24 cellular contexts compared by ENCODE assay signal in the genomic region with DNA sequence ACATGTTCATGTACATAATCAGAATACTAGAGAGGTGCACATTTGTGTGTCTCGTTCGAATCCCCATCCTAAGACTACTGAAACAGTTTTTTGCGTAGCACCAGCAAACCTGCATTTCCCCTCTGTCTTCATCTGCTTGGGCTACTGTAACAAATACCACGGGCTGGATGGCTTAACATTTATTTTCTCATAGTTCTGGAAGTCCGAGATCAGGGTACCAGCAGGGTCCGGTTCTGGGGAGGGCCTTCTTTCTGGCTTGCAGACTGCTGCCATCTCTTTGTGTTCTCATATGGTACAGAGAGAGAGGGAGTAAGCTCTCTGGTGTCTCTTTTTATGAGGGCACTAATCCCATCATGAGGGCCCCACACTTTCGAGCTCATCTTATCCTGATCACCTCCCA.
"Had no signal": no experiment of that assay in that cellular context is flagged by ENCODE, and none has a peak within 500 bp of the region (broad histone marks: within the 10 kb centered on the region; RNA-seq: fewer than 3 reads in every experiment).

No MANE protein-coding gene starts in this region.

- H3K27me3 ChIP-seq: adrenal gland had no signal

- H3K9me3 Mint-ChIP-seq: activated naive CD4-positive, alpha-beta T cell treated with anti-CD3 and anti-CD28 coated beads, Interleukin-2, amount 10 ng/mL, durations not matched to agents 7 days and 5 days; activated naive CD8-positive, alpha-beta T cell treated with anti-CD3 and anti-CD28 coated beads, Interleukin-2, amount 10 ng/mL, durations not matched to agents 7 days and 5 days; activated T-cell treated with anti-CD3 and anti-CD28 coated beads, Interleukin-2, amount 50 U/mL, for 72 hours; activated T-helper 2 cell treated with anti-CD3 and anti-CD28 coated beads, Interferon-gamma antibody, Interleukin-2, Interleukin-4, amounts not matched to agents 10 μg/mL and 5 μg/mL and 100 μg/mL, durations not matched to agents 14 hours and 24 hours and 36 hours; IgD-negative memory B cell; T-cell had no signal

- H3K4me2 ChIP-seq: PC-9 had no signal

- ATAC-seq: activated CD4-positive, CD25-positive, alpha-beta regulatory T cell treated with anti-CD3 and anti-CD28 coated beads, Interleukin-2, amount 50 U/mL, for 24 hours; activated T-cell treated with anti-CD3 and anti-CD28 coated beads, Interleukin-2, amount 50 U/mL, for 72 hours; T-cell had no signal

- H3K4me3 ChIP-seq: adrenal gland, PC-9, SK-N-MC had no signal

- H3K4me1 Mint-ChIP-seq: activated naive CD4-positive, alpha-beta T cell treated with anti-CD3 and anti-CD28 coated beads, Interleukin-2, amount 10 ng/mL, durations not matched to agents 7 days and 5 days; activated naive CD8-positive, alpha-beta T cell treated with anti-CD3 and anti-CD28 coated beads, Interleukin-2, amount 10 ng/mL, durations not matched to agents 7 days and 5 days had no signal

- H3K9me3 ChIP-seq: adrenal gland had no signal

- H3K27ac ChIP-seq: adrenal gland, PC-9, SK-N-MC, WERI-Rb-1 had no signal

- H3K27me3 Mint-ChIP-seq: activated naive CD4-positive, alpha-beta T cell treated with anti-CD3 and anti-CD28 coated beads, Interleukin-2, amount 10 ng/mL, durations not matched to agents 7 days and 5 days; activated naive CD8-positive, alpha-beta T cell treated with anti-CD3 and anti-CD28 coated beads, Interleukin-2, amount 10 ng/mL, durations not matched to agents 7 days and 5 days; IgD-negative memory B cell; T-cell had no signal

- H3K27ac Mint-ChIP-seq: activated naive CD4-positive, alpha-beta T cell treated with anti-CD3 and anti-CD28 coated beads, Interleukin-2, amount 10 ng/mL, durations not matched to agents 7 days and 5 days; activated naive CD8-positive, alpha-beta T cell treated with anti-CD3 and anti-CD28 coated beads, Interleukin-2, amount 10 ng/mL, durations not matched to agents 7 days and 5 days; activated T-cell treated with anti-CD3 and anti-CD28 coated beads, Interleukin-2, amount 50 U/mL, for 72 hours; activated T-helper 2 cell treated with anti-CD3 and anti-CD28 coated beads, Interferon-gamma antibody, Interleukin-2, Interleukin-4, amounts not matched to agents 10 μg/mL and 5 μg/mL and 100 μg/mL, durations not matched to agents 14 hours and 24 hours and 36 hours; IgD-negative memory B cell; T-cell had no signal

- H2AFZ ChIP-seq: PC-9 had no signal

- DNase-seq: activated CD4-positive, alpha-beta T cell treated with anti-CD3 and anti-CD28 coated beads for 48 hours; activated CD4-positive, alpha-beta T cell treated with anti-CD3 and anti-CD28 coated beads, Interleukin-2, amount 50 U/mL, for 48 hours; activated CD8-positive, alpha-beta memory T cell treated with anti-CD3 and anti-CD28 coated beads for 24 hours; activated gamma-delta T cell treated with Interleukin-2 at 50 U/mL for 16 hours; activated naive CD4-positive, alpha-beta T cell treated with anti-CD3 and anti-CD28 coated beads, Interleukin-2, amount 10 ng/mL, durations not matched to agents 7 days and 5 days; activated naive CD8-positive, alpha-beta T cell treated with anti-CD3 and anti-CD28 coated beads, Interleukin-2, amount 10 ng/mL, durations not matched to agents 7 days and 5 days; activated T-cell treated with anti-CD3 and anti-CD28 coated beads, Interleukin-2, amount 50 U/mL, for 72 hours; adrenal gland; anterior cingulate cortex; caudate nucleus; KG1; NCI-H1092; NCI-H1417; NCI-H2029; NCI-H345; NCI-H510A; NCI-H69; PC-9; T-cell; WERI-Rb-1 had no signal

- H3K4me3 Mint-ChIP-seq: activated naive CD4-positive, alpha-beta T cell treated with anti-CD3 and anti-CD28 coated beads, Interleukin-2, amount 10 ng/mL, durations not matched to agents 7 days and 5 days; activated naive CD8-positive, alpha-beta T cell treated with anti-CD3 and anti-CD28 coated beads, Interleukin-2, amount 10 ng/mL, durations not matched to agents 7 days and 5 days; activated T-cell treated with anti-CD3 and anti-CD28 coated beads, Interleukin-2, amount 50 U/mL, for 72 hours; IgD-negative memory B cell; T-cell had no signal
